ENCODE assay signal across 2 cellular contexts in the genomic region with DNA sequence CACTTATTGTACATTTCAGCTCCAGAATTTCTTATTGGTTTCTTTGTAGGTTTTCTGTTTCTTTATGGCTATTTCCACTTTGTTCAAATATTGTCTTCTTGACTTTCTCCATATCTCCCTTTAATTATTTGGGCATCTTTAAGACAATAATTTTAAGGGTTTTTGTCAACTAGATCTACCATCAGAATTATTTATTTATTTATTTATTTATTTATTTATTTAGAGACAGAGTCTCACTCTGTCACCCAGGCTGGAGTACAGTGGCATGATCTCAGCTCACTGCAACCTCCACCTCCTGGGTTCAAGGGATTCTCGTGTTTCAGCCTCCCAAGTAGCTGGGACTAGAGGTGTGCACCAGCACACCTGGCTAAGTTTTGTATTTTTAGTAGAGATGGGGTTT. TPM values are rescaled to one million over a fixed set of nuclear protein-coding genes. Genes with fewer than 3 reads are reported as not detected.
"Had no signal": no experiment of that assay in that cellular context is flagged by ENCODE, and none has a peak within 500 bp of the region (broad histone marks: within the 10 kb centered on the region; RNA-seq: fewer than 3 reads in every experiment).

No MANE protein-coding gene starts in this region.

RNA-seq across cellular contexts. Expression of gene CLRN1, which starts 15.9 kb away (rescaled TPM):
- polyA plus RNA-seq: stomach, urinary bladder had no signal
